ENCODE assay signal across 10 cellular contexts in genomic region chr14:101960225-101960624, GRCh38. TPM values are rescaled to one million over a fixed set of nuclear protein-coding genes. Genes with fewer than 3 reads are reported as not detected.
A peak's percentile ranks its signal among the peaks of the same experiment; 100 is the strongest.
DNase-seq lines count a peak whose midpoint lies in the region; ATAC-seq and TF ChIP-seq lines count a peak whose summit lies in the region.
"Had no signal": no experiment of that assay in that cellular context is flagged by ENCODE, and none has a peak within 500 bp of the region (broad histone marks: within the 10 kb centered on the region; RNA-seq: fewer than 3 reads in every experiment).

No MANE protein-coding gene starts in this region.

- H3K27ac ChIP-seq in 22Rv1, result no peak overlapping the region
- H3K27ac ChIP-seq in stomach, result no peak overlapping the region
- H3K27ac ChIP-seq: ascending aorta had no signal

- no peak for ATAC-seq in HG02763 (IDR thresholded peaks at IDR 0.05; ENCODE audit: unreplicated experiment)
- ATAC-seq in HG03469 (IDR thresholded peaks at IDR 0.05; ENCODE audit: unreplicated experiment), result no peak

- peak; percentile 80 for TF ChIP-seq CTCF in 22Rv1 (IDR thresholded peaks at IDR 0.05)
- TF ChIP-seq CTCF in GM12873 (IDR thresholded peaks at IDR 0.05; ENCODE audit: insufficient read depth, low read depth, low read length, missing control alignments), result peak; percentile 41
- peak; percentile 55 for TF ChIP-seq CTCF in fibroblast of mammary gland (conservative IDR thresholded peaks at IDR 0.05; ENCODE audit: control insufficient read depth, insufficient read depth, low read depth, low read length)
- peak in 3 of 7 experiments; percentile 11 to 35 (median 16) for TF ChIP-seq CTCF in stomach (IDR thresholded peaks at IDR 0.05)

- DNase-seq in SK-MEL-5 (ENCODE audit: low read depth, low spot score), result peak; percentile 74
- peak; percentile 32 for DNase-seq in fibroblast of mammary gland (ENCODE audit: low read depth)
- DNase-seq in stomach, result no peak
- no peak for DNase-seq in CD1c-positive myeloid dendritic cell (ENCODE audit: extremely low spot score)
- DNase-seq: NCI-H345 had no signal

- H3K36me3 ChIP-seq in stomach, result peaks cover 0 to 10% (median 0%) of the 10 kb centered on the region in 4 donors
- H3K36me3 ChIP-seq: ascending aorta had no signal

- TF ChIP-seq EP300 in stomach (IDR thresholded peaks at IDR 0.05), result no peak

- H3K4me1 ChIP-seq in stomach, result peaks cover 15 to 44% (median 25%) of the 10 kb centered on the region in 4 donors

- 44 to 54% (median 48%) methylated on average over 13 of the region's 13 CpGs for WGBS in stomach, 5 donors

- TF ChIP-seq POLR2A in stomach (IDR thresholded peaks at IDR 0.05), result no peak

- in situ Hi-C loops in SK-MEL-5 (cut with HindIII; ENCODE audit: low pct_unique_long_range_greater_than_20kb, low sequenced_read_pairs), result no loop called here

- intact Hi-C loops in stomach (cut with DNase I; ENCODE audit: low total_unique reads), result no loop called here

- H3K9me3 ChIP-seq in stomach, result no peaks in the 10 kb centered on the region
- H3K9me3 ChIP-seq: ascending aorta had no signal

- no peaks in the 10 kb centered on the region for H3K27me3 ChIP-seq in stomach
- H3K27me3 ChIP-seq: ascending aorta had no signal

- H3K4me3 ChIP-seq in fibroblast of mammary gland (ENCODE audit: control insufficient read depth, low read depth, low read length) (no peak overlapping the region), stomach (no peak overlapping the region)
- H3K4me3 ChIP-seq: ascending aorta had no signal

RNA-seq across cellular contexts. Expression of gene DYNC1H1, which starts 4.1 kb away (rescaled TPM):
- 383 and 532 TPM in 2 replicates for total RNA-seq in SK-MEL-5 (2014; rRNA removed; shearing (Covaris generic))
- 478 and 590 TPM in 2 replicates for polyA plus RNA-seq in SK-MEL-5 (2015; cell fraction: cytosol; rRNA removed)
- polyA plus RNA-seq in SK-MEL-5 (2015; cell fraction: nucleus; rRNA removed), result 517 and 589 TPM in 2 replicates
- total RNA-seq in stomach, result 100 to 1,000 TPM; 308 to 651 (median 392) TPM
- polyA plus RNA-seq in stomach, result 100 to 1,000 TPM in 1 of 3 donors, 10 to 100 TPM in 2; 52.9 to 119 (median 56.4) TPM

Comparison
In these comparisons a context has a peak if more than half of its experiments do, and no peak if none do; other contexts are left out.
1. DNase-seq: peak in SK-MEL-5 (single experiment) and fibroblast of mammary gland (single experiment); none in stomach (single experiment) and CD1c-positive myeloid dendritic cell (single experiment).